Comparison of ENCODE assay signal across 1 cellular context in the genomic region with DNA sequence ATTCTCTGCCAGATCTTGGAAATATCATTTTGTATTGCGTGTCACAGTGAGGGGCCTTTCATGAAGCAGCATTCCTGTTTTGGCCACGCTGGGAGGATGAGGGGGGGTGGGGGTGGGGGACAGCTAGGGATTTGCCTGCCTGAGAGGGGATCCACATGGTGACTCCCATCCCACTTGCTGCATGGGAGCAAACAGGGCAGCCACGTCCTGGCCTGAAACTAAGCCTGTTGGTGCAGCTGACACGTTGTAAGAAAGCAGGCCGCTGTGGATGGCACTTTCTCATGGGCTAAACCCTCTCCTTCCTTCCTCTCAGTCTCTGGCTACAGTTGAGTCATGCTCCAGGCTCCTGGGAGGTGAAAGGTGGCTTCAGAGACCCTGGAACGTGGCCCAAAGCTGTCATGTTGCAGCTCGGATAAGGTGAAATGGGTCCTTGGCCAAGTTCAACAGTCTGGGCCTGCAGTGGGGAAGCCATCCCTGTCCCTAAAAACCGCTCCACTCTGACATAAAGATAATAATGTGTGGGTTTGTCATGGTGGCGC.
TF ChIP-seq lines count a peak whose summit lies in the region.

No MANE protein-coding gene starts in this region.

TF ChIP-seq in HepG2, 621 proteins besides CTCF, POLR2A, EP300 and RAD21 (continued from another document):
- TF ChIP-seq, protein P1, sequence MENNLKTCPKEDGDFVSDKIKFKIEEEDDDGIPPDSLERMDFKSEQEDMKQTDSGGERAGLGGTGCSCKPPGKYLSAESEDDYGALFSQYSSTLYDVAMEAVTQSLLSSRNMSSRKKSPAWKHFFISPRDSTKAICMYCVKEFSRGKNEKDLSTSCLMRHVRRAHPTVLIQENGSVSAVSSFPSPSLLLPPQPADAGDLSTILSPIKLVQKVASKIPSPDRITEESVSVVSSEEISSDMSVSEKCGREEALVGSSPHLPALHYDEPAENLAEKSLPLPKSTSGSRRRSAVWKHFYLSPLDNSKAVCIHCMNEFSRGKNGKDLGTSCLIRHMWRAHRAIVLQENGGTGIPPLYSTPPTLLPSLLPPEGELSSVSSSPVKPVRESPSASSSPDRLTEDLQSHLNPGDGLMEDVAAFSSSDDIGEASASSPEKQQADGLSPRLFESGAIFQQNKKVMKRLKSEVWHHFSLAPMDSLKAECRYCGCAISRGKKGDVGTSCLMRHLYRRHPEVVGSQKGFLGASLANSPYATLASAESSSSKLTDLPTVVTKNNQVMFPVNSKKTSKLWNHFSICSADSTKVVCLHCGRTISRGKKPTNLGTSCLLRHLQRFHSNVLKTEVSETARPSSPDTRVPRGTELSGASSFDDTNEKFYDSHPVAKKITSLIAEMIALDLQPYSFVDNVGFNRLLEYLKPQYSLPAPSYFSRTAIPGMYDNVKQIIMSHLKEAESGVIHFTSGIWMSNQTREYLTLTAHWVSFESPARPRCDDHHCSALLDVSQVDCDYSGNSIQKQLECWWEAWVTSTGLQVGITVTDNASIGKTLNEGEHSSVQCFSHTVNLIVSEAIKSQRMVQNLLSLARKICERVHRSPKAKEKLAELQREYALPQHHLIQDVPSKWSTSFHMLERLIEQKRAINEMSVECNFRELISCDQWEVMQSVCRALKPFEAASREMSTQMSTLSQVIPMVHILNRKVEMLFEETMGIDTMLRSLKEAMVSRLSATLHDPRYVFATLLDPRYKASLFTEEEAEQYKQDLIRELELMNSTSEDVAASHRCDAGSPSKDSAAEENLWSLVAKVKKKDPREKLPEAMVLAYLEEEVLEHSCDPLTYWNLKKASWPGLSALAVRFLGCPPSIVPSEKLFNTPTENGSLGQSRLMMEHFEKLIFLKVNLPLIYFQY (CRISPR knock-in tag; IDR thresholded peaks at IDR 0.05; ENCODE audit: borderline replicate concordance) = no peak
- TF ChIP-seq U2AF1 (optimal IDR thresholded peaks at IDR 0.05; ENCODE audit: low read depth, low read length) (no peak), ZNF713 (CRISPR knock-in tag; IDR thresholded peaks at IDR 0.05) (no peak), SRY (CRISPR knock-in tag; IDR thresholded peaks at IDR 0.05) (no peak), ZNF672 (CRISPR knock-in tag; IDR thresholded peaks at IDR 0.05) (no peak), ZBTB8A (CRISPR knock-in tag; IDR thresholded peaks at IDR 0.05; ENCODE audit: borderline replicate concordance, low read depth) (no peak), MTF2 (CRISPR knock-in tag; IDR thresholded peaks at IDR 0.05; ENCODE audit: borderline replicate concordance) (no peak)
TF ChIP-seq in HepG2: peak in this region for 0.
